8 cellular contexts compared by ENCODE assay signal in genomic region chr12:26121841-26122680, GRCh38. TPM values are rescaled to one million over a fixed set of nuclear protein-coding genes. Genes with fewer than 3 reads are reported as not detected.
DNase-seq lines count a peak whose midpoint lies in the region; ATAC-seq and TF ChIP-seq lines count a peak whose summit lies in the region.

No MANE protein-coding gene starts in this region.

- TF ChIP-seq POLR2A in prostate gland (IDR thresholded peaks at IDR 0.05): no peak

- 3% methylated on average over 65 of the region's 94 CpGs for whole genome bisulfite sequencing in prostate gland

- ATAC-seq in GM19023 (IDR thresholded peaks at IDR 0.05; ENCODE audit: unreplicated experiment): peak; percentile 35
- ATAC-seq in GM18517 (IDR thresholded peaks at IDR 0.05; ENCODE audit: unreplicated experiment): no peak

- H3K4me3 ChIP-seq in cardiac muscle cell: peak overlapping the region; percentile 34
- H3K4me3 ChIP-seq in prostate gland: peak overlapping the region; percentile 52 to 60

- H3K9me3 ChIP-seq in cardiac muscle cell (ENCODE audit: low read depth): no peaks in the 10 kb centered on the region
- no peaks in the 10 kb centered on the region for H3K9me3 ChIP-seq in prostate gland

- H3K36me3 ChIP-seq in cardiac muscle cell (no peaks in the 10 kb centered on the region), prostate gland (no peaks in the 10 kb centered on the region)

- H3K27ac ChIP-seq in cardiac muscle cell (no peak overlapping the region), prostate gland (peak overlapping the region; percentile 92 to 93)

- DNase-seq in AG08395 (ENCODE audit: low spot score): peak; percentile 7
- DNase-seq in NCI-H1105 (lab: John Stamatoyannopoulos, UW): peak; percentile 46
- DNase-seq in activated T-helper 9 cell treated with anti-CD3 and anti-CD28 coated beads, Interleukin-2, amount 50 U/mL, for 16 hours (ENCODE audit: low read depth): peak; percentile 9
- DNase-seq in cardiac muscle cell (ENCODE audit: low read depth in 1 of 2, low spot score in 1 of 2): peak; percentile 38 to 42
- DNase-seq in prostate gland (ENCODE audit: low spot score): no peak
- DNase-seq in middle frontal gyrus (ENCODE audit: extremely low spot score, low spot score): no peak

- peaks cover 75% of the 10 kb centered on the region for H3K27me3 ChIP-seq in cardiac muscle cell
- no peaks in the 10 kb centered on the region for H3K27me3 ChIP-seq in prostate gland (replicated peaks; ENCODE audit: insufficient read depth)

- TF ChIP-seq CTCF in cardiac muscle cell (IDR thresholded peaks at IDR 0.05; ENCODE audit: low read depth, low read length) (no peak), prostate gland (IDR thresholded peaks at IDR 0.05) (no peak)

- intact Hi-C loops in prostate gland (cut with DNase I): loop anchor here (2.0 to 10.0 kb wide), 3 partner anchors 150 to 529 kb away; no protein-coding TSS in a partner anchor

- H3K4me1 ChIP-seq in cardiac muscle cell (ENCODE audit: low read depth): peaks cover 1% of the 10 kb centered on the region
- no peaks in the 10 kb centered on the region for H3K4me1 ChIP-seq in prostate gland (replicated peaks)

RNA-seq across cellular contexts. Expression of gene BHLHE41, which starts 2.8 kb away (rescaled TPM):
- 0.24 and 1.3 TPM in 2 replicates for total RNA-seq in cardiac muscle cell
- 0.46 and 0.77 TPM in 2 replicates for polyA plus RNA-seq in cardiac muscle cell
- 10 to 100 TPM; 11.3 to 31.5 TPM for total RNA-seq in prostate gland

Comparison
In these comparisons a context has a peak if more than half of its experiments do, and no peak if none do; other contexts are left out.
1. DNase-seq: peak in AG08395 (single experiment), NCI-H1105 (single experiment), activated T-helper 9 cell treated with anti-CD3 and anti-CD28 coated beads, Interleukin-2, amount 50 U/mL, for 16 hours (single experiment) and cardiac muscle cell (2 of 2); none in prostate gland (single experiment) and middle frontal gyrus (single experiment).